Comparison of ENCODE assay signal across 21 cellular contexts in genomic region chr7:157521061-157521731, GRCh38.
DNase-seq lines count a peak whose midpoint lies in the region; ATAC-seq and TF ChIP-seq lines count a peak whose summit lies in the region.
"Had no signal": no experiment of that assay in that cellular context is flagged by ENCODE, and none has a peak within 500 bp of the region (broad histone marks: within the 10 kb centered on the region; RNA-seq: fewer than 3 reads in every experiment).

No MANE protein-coding gene starts in this region.

- DNase-seq in breast epithelium (ENCODE audit: low spot score in 2 of 2) (peak; percentile 12 to 49), MCF 10A (ENCODE audit: unreplicated experiment) (no peak), WTC11 (ENCODE audit: low spot score) (peak; percentile 8), mesenteric fat pad (ENCODE audit: low spot score) (peak; percentile 87), testis (peak; percentile 8), DMS53 (lab: John Stamatoyannopoulos, UW) (no peak), NCI-H2171 treated with DMSO at 0.1 percent for 48 hours (lab: John Stamatoyannopoulos, UW) (no peak)
- DNase-seq: activated CD8-positive, alpha-beta T cell treated with anti-CD3 and anti-CD28 coated beads, Interleukin-2, amount 10 ng/mL, durations not matched to agents 7 days and 5 days; hippocampal formation; lower lobe of right lung; NCI-H1105 treated with DMSO at 0.1 percent for 48 hours; NCI-H2081 treated with DMSO at 0.1 percent for 48 hours; NCI-H510A treated with DMSO at 0.1 percent for 48 hours; RPMI8226; T-helper 9 cell had no signal

- no peak for TF ChIP-seq CTCF in breast epithelium (IDR thresholded peaks at IDR 0.05)
- TF ChIP-seq CTCF in MCF 10A (IDR thresholded peaks at IDR 0.05; ENCODE audit: unreplicated experiment) = no peak
- no peak for TF ChIP-seq CTCF in WTC11 (IDR thresholded peaks at IDR 0.05)
- no peak for TF ChIP-seq CTCF in testis (IDR thresholded peaks at IDR 0.05)

- CTCF ChIA-PET in MCF 10A (lab: Yijun Ruan, JAX) (interaction anchor here (0.7 kb wide), 1 partner anchor 10 kb away, joined by 3 read pairs; no protein-coding TSS in a partner anchor), WTC11 (lab: Charles Lee) (interaction anchor here (3.7 kb wide), 1 partner anchor 47 kb away, joined by 18 read pairs; no protein-coding TSS in a partner anchor)

- H3K9me3 Mint-ChIP-seq in MCF 10A (ENCODE audit: unreplicated experiment) = no peaks in the 10 kb centered on the region
- peaks cover 22% of the 10 kb centered on the region for H3K9me3 Mint-ChIP-seq in WTC11
- H3K9me3 Mint-ChIP-seq: CD4-positive, alpha-beta T cell; dendritic cell treated with granulocyte-macrophage colony-stimulating factor and Interleukin-4, amounts not matched to agents 40 ng/mL and 50 ng/mL, for 4 days had no signal

- H3K27ac Mint-ChIP-seq in MCF 10A (ENCODE audit: low read depth, unreplicated experiment) = no peak overlapping the region
- H3K27ac Mint-ChIP-seq in WTC11 = no peak overlapping the region
- H3K27ac Mint-ChIP-seq: CD4-positive, alpha-beta T cell; dendritic cell treated with granulocyte-macrophage colony-stimulating factor and Interleukin-4, amounts not matched to agents 40 ng/mL and 50 ng/mL, for 4 days had no signal

- no peaks in the 10 kb centered on the region for H3K36me3 Mint-ChIP-seq in MCF 10A (ENCODE audit: insufficient read depth, unreplicated experiment)
- 0 out of 2 replicates have a peak, but pooled peaks cover 2% of the 10 kb centered on the region for H3K36me3 Mint-ChIP-seq in WTC11

- H3K4me3 Mint-ChIP-seq in MCF 10A (ENCODE audit: unreplicated experiment) = no peak overlapping the region
- H3K4me3 Mint-ChIP-seq in WTC11 = no peak overlapping the region
- H3K4me3 Mint-ChIP-seq: activated CD8-positive, alpha-beta T cell treated with anti-CD3 and anti-CD28 coated beads, Interleukin-2, amount 10 ng/mL, durations not matched to agents 7 days and 5 days; CD4-positive, alpha-beta T cell; dendritic cell treated with granulocyte-macrophage colony-stimulating factor and Interleukin-4, amounts not matched to agents 40 ng/mL and 50 ng/mL, for 4 days had no signal

- H3K27me3 Mint-ChIP-seq in MCF 10A (ENCODE audit: insufficient read depth, unreplicated experiment) = peaks cover 18% of the 10 kb centered on the region
- H3K27me3 Mint-ChIP-seq in WTC11 (ENCODE audit: low read depth) = peaks cover 15% of the 10 kb centered on the region
- H3K27me3 Mint-ChIP-seq: CD4-positive, alpha-beta T cell had no signal

- H3K4me3 ChIP-seq in breast epithelium (no peak overlapping the region), testis (no peak overlapping the region)
- H3K4me3 ChIP-seq: lower lobe of right lung, thoracic aorta had no signal

- intact Hi-C loops in breast epithelium (cut with DNase I; ENCODE audit: low total_unique reads) = no loop called here
- intact Hi-C loops in MCF 10A (cut with micrococcal nuclease) = no loop called here
- intact Hi-C loops in testis (cut with DNase I; ENCODE audit: low total_unique reads) = no loop called here

- no peaks in the 10 kb centered on the region for H3K36me3 ChIP-seq in breast epithelium
- no peaks in the 10 kb centered on the region for H3K36me3 ChIP-seq in testis (ENCODE audit: low read depth, missing control alignments)
- H3K36me3 ChIP-seq: lower lobe of right lung, thoracic aorta had no signal

- no peaks in the 10 kb centered on the region for H3K4me1 ChIP-seq in breast epithelium
- H3K4me1 ChIP-seq in testis = no peaks in the 10 kb centered on the region
- H3K4me1 ChIP-seq: lower lobe of right lung had no signal

- POLR2A ChIA-PET in MCF 10A (lab: Yijun Ruan, JAX) (no interaction called here), WTC11 (lab: Charles Lee) (no interaction called here)

- H3K27me3 ChIP-seq in breast epithelium (peaks cover 0 to 20% of the 10 kb centered on the region in 2 donors), testis (no peaks in the 10 kb centered on the region)

- TF ChIP-seq POLR2A in breast epithelium (IDR thresholded peaks at IDR 0.05) (no peak), testis (IDR thresholded peaks at IDR 0.05) (no peak)

- ATAC-seq in WTC11 (no peak), HG02642 (IDR thresholded peaks at IDR 0.05; ENCODE audit: poor library complexity, unreplicated experiment) (no peak)
- ATAC-seq: activated CD8-positive, alpha-beta T cell treated with anti-CD3 and anti-CD28 coated beads, Interleukin-2, amount 10 ng/mL, durations not matched to agents 7 days and 5 days; lower lobe of right lung; right cardiac atrium; SK-N-SH treated with all-trans-retinoic acid at 6 μM for 48 hours had no signal

- no peaks in the 10 kb centered on the region for H3K4me1 Mint-ChIP-seq in MCF 10A (ENCODE audit: insufficient read depth, unreplicated experiment)
- H3K4me1 Mint-ChIP-seq in WTC11 = no peaks in the 10 kb centered on the region

- BruUV-seq in MCF 10A (replicated peaks; lab: Mats Ljungman, UMichigan) = no TSS peak

- no peak overlapping the region for H3K27ac ChIP-seq in breast epithelium
- H3K27ac ChIP-seq in testis = no peak overlapping the region
- H3K27ac ChIP-seq: lower lobe of right lung, thoracic aorta had no signal

- H3K9me3 ChIP-seq in breast epithelium (no peaks in the 10 kb centered on the region), testis (no peaks in the 10 kb centered on the region)
- H3K9me3 ChIP-seq: lower lobe of right lung, thoracic aorta had no signal

- 89 to 96% methylated on average over 13 to 28 of the region's 28 CpGs for WGBS in testis, 2 donors

TF ChIP-seq in WTC11, 78 proteins besides CTCF, POLR2A, EP300 and RAD21:
- no peak for TF ChIP-seq TCF7 (CRISPR knock-in tag; IDR thresholded peaks at IDR 0.05; ENCODE audit: low read depth)
- TF ChIP-seq NR2C2 (CRISPR knock-in tag; IDR thresholded peaks at IDR 0.05) = no peak
- TF ChIP-seq ZNF138 (CRISPR knock-in tag; conservative IDR thresholded peaks at IDR 0.05) = no peak
- no peak for TF ChIP-seq ELF4 (CRISPR knock-in tag; IDR thresholded peaks at IDR 0.05; ENCODE audit: low read depth)
- no peak for TF ChIP-seq CREB1 (CRISPR knock-in tag; IDR thresholded peaks at IDR 0.05)
- TF ChIP-seq KAT7 (CRISPR knock-in tag; IDR thresholded peaks at IDR 0.05; ENCODE audit: borderline replicate concordance) = no peak
- no peak for TF ChIP-seq ZNF512 (CRISPR knock-in tag; IDR thresholded peaks at IDR 0.05; ENCODE audit: borderline replicate concordance)
- TF ChIP-seq, protein P1, sequence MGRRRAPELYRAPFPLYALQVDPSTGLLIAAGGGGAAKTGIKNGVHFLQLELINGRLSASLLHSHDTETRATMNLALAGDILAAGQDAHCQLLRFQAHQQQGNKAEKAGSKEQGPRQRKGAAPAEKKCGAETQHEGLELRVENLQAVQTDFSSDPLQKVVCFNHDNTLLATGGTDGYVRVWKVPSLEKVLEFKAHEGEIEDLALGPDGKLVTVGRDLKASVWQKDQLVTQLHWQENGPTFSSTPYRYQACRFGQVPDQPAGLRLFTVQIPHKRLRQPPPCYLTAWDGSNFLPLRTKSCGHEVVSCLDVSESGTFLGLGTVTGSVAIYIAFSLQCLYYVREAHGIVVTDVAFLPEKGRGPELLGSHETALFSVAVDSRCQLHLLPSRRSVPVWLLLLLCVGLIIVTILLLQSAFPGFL (CRISPR knock-in tag; IDR thresholded peaks at IDR 0.05; ENCODE audit: borderline replicate concordance) = no peak
- no peak for TF ChIP-seq FOXK1 (CRISPR knock-in tag; IDR thresholded peaks at IDR 0.05)
- TF ChIP-seq ETV6 (CRISPR knock-in tag; IDR thresholded peaks at IDR 0.05) = no peak

Comparison
In these comparisons a context has a peak if more than half of its experiments do, and no peak if none do; other contexts are left out.
1. DNase-seq: peak in breast epithelium (2 of 2), WTC11 (single experiment), mesenteric fat pad (single experiment) and testis (single experiment); none in MCF 10A (single experiment), DMS53 (single experiment) and NCI-H2171 treated with DMSO at 0.1 percent for 48 hours (single experiment).